1 cellular context compared by ENCODE assay signal in the genomic region with DNA sequence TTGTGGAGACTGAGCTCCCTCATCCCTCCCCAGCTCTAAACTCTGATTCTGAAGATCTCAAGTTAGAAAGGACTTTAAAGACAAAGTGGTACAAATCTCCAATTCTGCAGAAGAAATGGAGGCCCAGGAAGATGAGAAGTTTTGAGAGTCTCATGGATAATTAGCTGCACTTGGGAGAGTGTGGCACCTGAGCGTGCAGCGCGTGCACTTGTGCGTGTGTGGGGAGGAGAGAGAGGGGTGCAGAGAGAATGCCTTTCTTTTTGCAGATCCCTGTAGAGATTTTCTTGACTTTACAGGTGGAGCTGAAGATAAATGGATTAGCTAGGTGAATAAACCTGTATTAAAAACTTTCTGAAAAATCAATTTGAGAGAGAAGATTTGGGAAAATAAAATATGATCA.
TF ChIP-seq lines count a peak whose summit lies in the region.

No MANE protein-coding gene starts in this region.

TF ChIP-seq in K562, 482 proteins besides CTCF, POLR2A, EP300 and RAD21:
- TF ChIP-seq ZBED1 (IDR thresholded peaks at IDR 0.05): no peak
- 0 out of 2 replicates have a peak, but pooled peaks have one; percentile 11 for TF ChIP-seq ZNF589 (CRISPR knock-in tag; IDR thresholded peaks at IDR 0.05; ENCODE audit: low read depth)
- TF ChIP-seq, protein P1, sequence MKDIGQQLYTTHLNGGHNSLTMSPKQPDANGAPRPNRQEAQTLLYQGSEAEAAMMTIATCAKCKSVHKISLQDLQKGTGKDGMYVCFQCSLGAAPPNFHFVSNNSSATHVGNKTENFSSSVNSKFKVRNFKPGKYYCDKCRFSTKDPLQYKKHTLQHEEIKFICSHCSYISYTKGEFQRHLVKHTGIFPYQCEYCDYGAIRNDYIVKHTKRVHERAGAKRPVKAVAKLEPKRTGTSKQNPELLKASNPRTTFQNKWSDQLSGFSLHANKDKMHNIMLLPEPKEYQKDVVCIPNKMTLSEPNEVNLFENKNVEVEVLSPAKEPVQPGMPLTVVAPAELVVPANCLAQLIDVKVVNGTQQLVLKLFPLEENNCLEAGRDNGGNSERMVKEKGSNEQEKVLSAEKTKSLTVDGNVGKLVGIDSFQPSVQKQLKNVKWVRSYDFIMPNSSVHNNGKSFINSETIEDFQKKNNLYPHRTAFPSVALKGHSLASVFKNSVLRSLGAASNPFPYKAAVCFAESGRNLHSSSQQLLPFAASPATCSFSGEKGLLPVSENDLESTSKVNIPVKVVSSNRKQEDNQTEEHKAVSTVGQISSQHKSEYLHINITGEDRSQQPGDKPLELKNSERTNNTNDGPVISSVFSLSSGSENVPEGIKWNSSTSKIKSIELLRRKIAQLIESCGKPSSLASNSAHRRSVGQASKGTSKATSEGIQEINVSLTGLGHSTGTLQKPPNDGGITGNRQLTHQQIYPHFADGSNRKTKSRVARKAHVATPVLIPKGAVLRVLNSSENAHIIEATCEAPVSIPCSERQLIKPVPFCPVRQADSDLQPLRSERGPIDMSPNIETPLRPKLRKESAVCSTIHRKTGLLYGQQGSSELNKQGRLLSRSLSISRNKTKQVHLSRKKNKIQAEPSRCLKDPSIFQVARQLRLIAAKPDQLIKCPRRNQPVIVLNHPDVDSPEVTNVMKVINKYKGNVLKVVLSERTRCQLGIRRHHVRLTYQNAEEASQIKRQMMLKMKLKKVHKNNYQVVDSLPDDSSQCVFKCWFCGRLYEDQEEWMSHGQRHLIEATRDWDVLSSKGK (CRISPR knock-in tag; IDR thresholded peaks at IDR 0.05): no peak
